15 cellular contexts compared by ENCODE assay signal in genomic region chr2:84297155-84297554, GRCh38.
DNase-seq lines count a peak whose midpoint lies in the region; ATAC-seq and TF ChIP-seq lines count a peak whose summit lies in the region.
"Had no signal": no experiment of that assay in that cellular context is flagged by ENCODE, and none has a peak within 500 bp of the region (broad histone marks: within the 10 kb centered on the region; RNA-seq: fewer than 3 reads in every experiment).

No MANE protein-coding gene starts in this region.

- in situ Hi-C loops in GM23248 (cut with MboI), result no loop called here

- H3K4me1 Mint-ChIP-seq in endodermal cell, result no peaks in the 10 kb centered on the region

- no peak overlapping the region for H3K27ac Mint-ChIP-seq in endodermal cell

- 65% methylated on average over 3 of the region's 3 CpGs; no CpG with 5 or more reads in 1 of the 2 experiments for WGBS in endodermal cell (ENCODE audit: insufficient coverage in 1 of 2, insufficient read length in 1 of 2), 2 experiments
- WGBS in GM23248 (ENCODE audit: low coverage in 1 of 2, low lambda C conversion rate in 2 of 2, missing lambda C conversion rate in 2 of 2), 2 experiments, result 7 to 10% methylated on average over 3 of the region's 3 CpGs

- TF ChIP-seq CTCF in endodermal cell (conservative IDR thresholded peaks at IDR 0.05), result no peak
- no peak for TF ChIP-seq CTCF in mucosa of descending colon (IDR thresholded peaks at IDR 0.05)

- H3K4me2 ChIP-seq in GM23248 (ENCODE audit: unreplicated experiment), result no peak overlapping the region

- H3K4me3 Mint-ChIP-seq in endodermal cell, result no peak overlapping the region

- H3F3A ChIP-seq in GM23248 (ENCODE audit: insufficient read depth), result no peaks in the 10 kb centered on the region

- no peaks in the 10 kb centered on the region for H3K9me3 Mint-ChIP-seq in endodermal cell

- no peak overlapping the region for H3K27ac ChIP-seq in endodermal cell (ENCODE audit: low read depth, low read length)
- H3K27ac ChIP-seq in GM23248, result no peak overlapping the region
- H3K27ac ChIP-seq: dorsolateral prefrontal cortex, tibial artery had no signal

- H3K36me3 ChIP-seq in MG63, result no peaks in the 10 kb centered on the region
- H3K36me3 ChIP-seq in endodermal cell (ENCODE audit: control insufficient read depth, insufficient read depth, low read length), result no peaks in the 10 kb centered on the region
- H3K36me3 ChIP-seq in mucosa of descending colon (ENCODE audit: low read depth), result no peaks in the 10 kb centered on the region
- no peaks in the 10 kb centered on the region for H3K36me3 ChIP-seq in GM23248 (ENCODE audit: low read depth)
- H3K36me3 ChIP-seq: tibial artery had no signal

- peak; percentile 99 for ATAC-seq in mucosa of descending colon
- ATAC-seq in HG03045 (IDR thresholded peaks at IDR 0.05; ENCODE audit: unreplicated experiment), result no peak
- no peak for ATAC-seq in GM19467 (IDR thresholded peaks at IDR 0.05; ENCODE audit: unreplicated experiment)

- DNase-seq in EL, result peak; percentile 43
- DNase-seq in MG63, result peak; percentile 22
- peak; percentile 71 for DNase-seq in endodermal cell
- DNase-seq in mucosa of descending colon, result peak; percentile 54 to 68 (median 54)
- no peak for DNase-seq in GM23248
- DNase-seq in SHP77 treated with DMSO at 0.1 percent for 48 hours (lab: John Stamatoyannopoulos, UW), result no peak
- DNase-seq: AML-193; dorsolateral prefrontal cortex; IMR-90; mesenchymal stem cell; NCI-H1092; stimulated activated CD4-positive, alpha-beta T cell treated with anti-CD3 and anti-CD28 coated beads, Interleukin-4, amount 100 ng/mL, for 4 hours; tibial artery had no signal

- H3K79me2 ChIP-seq in GM23248 (ENCODE audit: insufficient read depth), result no peaks in the 10 kb centered on the region

- no peaks in the 10 kb centered on the region for H4K20me1 ChIP-seq in GM23248 (ENCODE audit: insufficient read depth)

- H3K4me1 ChIP-seq in endodermal cell (ENCODE audit: control insufficient read depth, insufficient read depth, low read length) (no peaks in the 10 kb centered on the region), mucosa of descending colon (ENCODE audit: low read depth) (peaks cover 8% of the 10 kb centered on the region), GM23248 (ENCODE audit: insufficient read depth) (no peaks in the 10 kb centered on the region)
- H3K4me1 ChIP-seq: tibial artery had no signal

- H3K9me2 ChIP-seq in GM23248 (ENCODE audit: insufficient read depth), result no peaks in the 10 kb centered on the region

- H3K4me3 ChIP-seq in MG63 (no peak overlapping the region), endodermal cell (ENCODE audit: low read length) (no peak overlapping the region), mucosa of descending colon (no peak overlapping the region), GM23248 (no peak overlapping the region)
- H3K4me3 ChIP-seq: dorsolateral prefrontal cortex, tibial artery had no signal

- H3K36me3 Mint-ChIP-seq in endodermal cell (ENCODE audit: low read depth), result no peaks in the 10 kb centered on the region

- H3K9me3 ChIP-seq in MG63 (no peaks in the 10 kb centered on the region), endodermal cell (ENCODE audit: control insufficient read depth, low read length) (no peaks in the 10 kb centered on the region), mucosa of descending colon (no peaks in the 10 kb centered on the region), GM23248 (ENCODE audit: low read depth) (no peaks in the 10 kb centered on the region)
- H3K9me3 ChIP-seq: tibial artery had no signal

- H3K9ac ChIP-seq in endodermal cell (ENCODE audit: extremely low read depth, low read length, poor library complexity, severe bottlenecking) (no peak overlapping the region), GM23248 (no peak overlapping the region)

- H3K27me3 Mint-ChIP-seq in endodermal cell (ENCODE audit: insufficient read depth), result no peaks in the 10 kb centered on the region

- intact Hi-C loops in mucosa of descending colon (cut with DNase I, micrococcal nuclease), result no loop called here

- no peaks in the 10 kb centered on the region for H3K27me3 ChIP-seq in MG63
- H3K27me3 ChIP-seq in endodermal cell (ENCODE audit: control insufficient read depth, insufficient read depth, low read length, poor library complexity, severe bottlenecking), result no peaks in the 10 kb centered on the region
- peaks cover 6% of the 10 kb centered on the region; the same call in 1 of the 2 replicates for H3K27me3 ChIP-seq in GM23248 (replicated peaks; ENCODE audit: insufficient read depth)
- H3K27me3 ChIP-seq: tibial artery had no signal

- no peak overlapping the region for H2AFZ ChIP-seq in GM23248

Comparison
In these comparisons a context has a peak if more than half of its experiments do, and no peak if none do; other contexts are left out.
1. DNase-seq: peak in EL (single experiment), MG63 (single experiment), endodermal cell (single experiment) and mucosa of descending colon (3 of 3); none in GM23248 (single experiment) and SHP77 treated with DMSO at 0.1 percent for 48 hours (single experiment).